In the genomic region with DNA sequence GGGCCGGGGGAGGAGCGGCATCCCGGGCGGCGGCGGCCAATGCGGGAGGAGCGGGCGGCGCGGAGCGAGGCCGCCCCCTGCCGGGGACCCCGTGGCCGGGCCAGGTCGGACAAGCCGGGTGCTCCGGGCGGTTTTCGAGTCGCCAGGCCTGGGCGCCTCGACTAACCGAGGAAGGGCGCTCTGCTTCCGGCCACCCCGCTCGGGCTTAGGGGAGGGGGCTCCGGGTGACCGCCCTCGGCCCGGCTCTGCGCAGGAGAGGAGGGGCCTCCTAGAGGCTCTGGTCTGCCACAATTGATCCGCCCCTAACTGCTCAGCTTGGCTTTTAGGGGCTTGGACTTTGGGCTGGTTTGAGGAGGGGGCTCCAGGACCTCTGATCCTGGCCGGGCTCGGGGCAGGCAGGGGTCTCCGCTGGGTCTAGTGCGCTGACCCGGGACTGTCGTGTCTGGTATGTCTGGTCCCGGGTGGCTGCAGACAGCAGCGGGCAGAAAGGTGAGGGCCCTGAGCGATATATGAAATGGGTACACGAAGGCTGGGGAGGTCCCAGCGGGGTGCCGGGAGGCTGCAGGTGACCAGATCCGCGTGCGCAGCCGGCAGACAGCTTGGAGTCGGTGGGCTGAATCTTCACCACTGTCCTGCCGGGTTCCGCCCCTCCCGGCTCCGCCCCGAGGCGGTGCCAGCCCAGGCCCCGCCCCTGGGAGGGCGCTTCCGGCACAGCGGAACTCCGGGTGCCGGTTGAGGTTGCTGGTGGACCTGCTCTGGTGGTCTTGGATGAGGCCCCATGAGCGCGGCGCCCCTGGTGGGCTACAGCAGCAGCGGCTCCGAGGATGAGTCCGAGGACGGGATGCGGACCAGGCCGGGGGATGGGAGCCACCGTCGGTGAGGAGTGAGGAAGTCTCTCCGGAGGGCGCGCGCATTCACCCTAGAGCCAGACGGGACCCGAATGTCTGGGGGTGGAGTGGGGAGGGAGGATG, we compare ENCODE assay signal across 1 cellular context.
TF ChIP-seq lines count a peak whose summit lies in the region.

A gene with protein sequence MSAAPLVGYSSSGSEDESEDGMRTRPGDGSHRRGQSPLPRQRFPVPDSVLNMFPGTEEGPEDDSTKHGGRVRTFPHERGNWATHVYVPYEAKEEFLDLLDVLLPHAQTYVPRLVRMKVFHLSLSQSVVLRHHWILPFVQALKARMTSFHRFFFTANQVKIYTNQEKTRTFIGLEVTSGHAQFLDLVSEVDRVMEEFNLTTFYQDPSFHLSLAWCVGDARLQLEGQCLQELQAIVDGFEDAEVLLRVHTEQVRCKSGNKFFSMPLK (plus strand): TSS at position 702 of the 971 bp plus-strand sequence. CDS start 77 bp downstream, at position 779.

TF ChIP-seq in HepG2, 621 proteins besides CTCF, POLR2A, EP300 and RAD21 (continued from another document and continues in another):
- TF ChIP-seq, protein P1, sequence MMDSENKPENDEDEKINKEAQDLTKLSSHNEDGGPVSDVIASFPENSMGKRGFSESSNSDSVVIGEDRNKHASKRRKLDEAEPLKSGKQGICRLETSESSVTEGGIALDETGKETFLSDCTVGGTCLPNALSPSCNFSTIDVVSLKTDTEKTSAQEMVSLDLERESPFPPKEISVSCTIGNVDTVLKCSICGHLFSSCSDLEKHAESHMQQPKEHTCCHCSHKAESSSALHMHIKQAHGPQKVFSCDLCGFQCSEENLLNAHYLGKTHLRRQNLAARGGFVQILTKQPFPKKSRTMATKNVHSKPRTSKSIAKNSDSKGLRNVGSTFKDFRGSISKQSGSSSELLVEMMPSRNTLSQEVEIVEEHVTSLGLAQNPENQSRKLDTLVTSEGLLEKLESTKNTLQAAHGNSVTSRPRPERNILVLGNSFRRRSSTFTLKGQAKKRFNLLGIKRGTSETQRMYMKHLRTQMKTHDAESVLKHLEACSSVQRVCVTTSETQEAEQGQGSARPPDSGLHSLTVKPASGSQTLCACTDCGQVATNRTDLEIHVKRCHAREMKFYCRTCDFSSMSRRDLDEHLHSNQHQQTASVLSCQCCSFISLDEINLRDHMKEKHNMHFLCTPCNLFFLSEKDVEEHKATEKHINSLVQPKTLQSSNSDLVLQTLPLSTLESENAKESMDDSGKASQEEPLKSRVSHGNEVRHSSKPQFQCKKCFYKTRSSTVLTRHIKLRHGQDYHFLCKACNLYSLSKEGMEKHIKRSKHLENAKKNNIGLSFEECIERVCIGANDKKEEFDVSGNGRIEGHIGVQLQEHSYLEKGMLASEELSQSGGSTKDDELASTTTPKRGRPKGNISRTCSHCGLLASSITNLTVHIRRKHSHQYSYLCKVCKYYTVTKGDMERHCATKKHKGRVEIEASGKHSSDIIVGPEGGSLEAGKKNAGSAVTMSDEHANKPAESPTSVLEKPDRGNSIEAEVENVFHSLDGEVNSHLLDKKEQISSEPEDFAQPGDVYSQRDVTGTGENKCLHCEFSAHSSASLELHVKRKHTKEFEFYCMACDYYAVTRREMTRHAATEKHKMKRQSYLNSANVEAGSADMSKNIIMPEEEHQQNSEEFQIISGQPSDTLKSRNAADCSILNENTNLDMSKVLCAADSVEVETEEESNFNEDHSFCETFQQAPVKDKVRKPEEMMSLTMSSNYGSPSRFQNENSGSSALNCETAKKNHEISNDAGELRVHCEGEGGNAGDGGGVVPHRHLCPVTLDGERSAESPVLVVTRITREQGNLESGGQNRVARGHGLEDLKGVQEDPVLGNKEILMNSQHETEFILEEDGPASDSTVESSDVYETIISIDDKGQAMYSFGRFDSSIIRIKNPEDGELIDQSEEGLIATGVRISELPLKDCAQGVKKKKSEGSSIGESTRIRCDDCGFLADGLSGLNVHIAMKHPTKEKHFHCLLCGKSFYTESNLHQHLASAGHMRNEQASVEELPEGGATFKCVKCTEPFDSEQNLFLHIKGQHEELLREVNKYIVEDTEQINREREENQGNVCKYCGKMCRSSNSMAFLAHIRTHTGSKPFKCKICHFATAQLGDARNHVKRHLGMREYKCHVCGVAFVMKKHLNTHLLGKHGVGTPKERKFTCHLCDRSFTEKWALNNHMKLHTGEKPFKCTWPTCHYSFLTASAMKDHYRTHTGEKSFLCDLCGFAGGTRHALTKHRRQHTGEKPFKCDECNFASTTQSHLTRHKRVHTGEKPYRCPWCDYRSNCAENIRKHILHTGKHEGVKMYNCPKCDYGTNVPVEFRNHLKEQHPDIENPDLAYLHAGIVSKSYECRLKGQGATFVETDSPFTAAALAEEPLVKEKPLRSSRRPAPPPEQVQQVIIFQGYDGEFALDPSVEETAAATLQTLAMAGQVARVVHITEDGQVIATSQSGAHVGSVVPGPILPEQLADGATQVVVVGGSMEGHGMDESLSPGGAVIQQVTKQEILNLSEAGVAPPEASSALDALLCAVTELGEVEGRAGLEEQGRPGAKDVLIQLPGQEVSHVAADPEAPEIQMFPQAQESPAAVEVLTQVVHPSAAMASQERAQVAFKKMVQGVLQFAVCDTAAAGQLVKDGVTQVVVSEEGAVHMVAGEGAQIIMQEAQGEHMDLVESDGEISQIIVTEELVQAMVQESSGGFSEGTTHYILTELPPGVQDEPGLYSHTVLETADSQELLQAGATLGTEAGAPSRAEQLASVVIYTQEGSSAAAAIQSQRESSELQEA (CRISPR knock-in tag; IDR thresholded peaks at IDR 0.05; ENCODE audit: not compliant biosample characterization): peak; percentile 71
- TF ChIP-seq, protein P2, sequence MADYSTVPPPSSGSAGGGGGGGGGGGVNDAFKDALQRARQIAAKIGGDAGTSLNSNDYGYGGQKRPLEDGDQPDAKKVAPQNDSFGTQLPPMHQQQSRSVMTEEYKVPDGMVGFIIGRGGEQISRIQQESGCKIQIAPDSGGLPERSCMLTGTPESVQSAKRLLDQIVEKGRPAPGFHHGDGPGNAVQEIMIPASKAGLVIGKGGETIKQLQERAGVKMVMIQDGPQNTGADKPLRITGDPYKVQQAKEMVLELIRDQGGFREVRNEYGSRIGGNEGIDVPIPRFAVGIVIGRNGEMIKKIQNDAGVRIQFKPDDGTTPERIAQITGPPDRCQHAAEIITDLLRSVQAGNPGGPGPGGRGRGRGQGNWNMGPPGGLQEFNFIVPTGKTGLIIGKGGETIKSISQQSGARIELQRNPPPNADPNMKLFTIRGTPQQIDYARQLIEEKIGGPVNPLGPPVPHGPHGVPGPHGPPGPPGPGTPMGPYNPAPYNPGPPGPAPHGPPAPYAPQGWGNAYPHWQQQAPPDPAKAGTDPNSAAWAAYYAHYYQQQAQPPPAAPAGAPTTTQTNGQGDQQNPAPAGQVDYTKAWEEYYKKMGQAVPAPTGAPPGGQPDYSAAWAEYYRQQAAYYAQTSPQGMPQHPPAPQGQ (CRISPR knock-in tag; IDR thresholded peaks at IDR 0.05; ENCODE audit: borderline replicate concordance): no peak
- TF ChIP-seq SNAPC2 (CRISPR knock-in tag; IDR thresholded peaks at IDR 0.05) (0 out of 2 replicates have a peak, but pooled peaks have one; percentile 36), ZNF451 (CRISPR knock-in tag; IDR thresholded peaks at IDR 0.05) (peak; percentile 66; the same call in 1 of the 2 replicates), NR3C1 (CRISPR knock-in tag; IDR thresholded peaks at IDR 0.05) (no peak), PAX8 (CRISPR knock-in tag; IDR thresholded peaks at IDR 0.05; ENCODE audit: borderline replicate concordance) (no peak), ZNF549 (CRISPR knock-in tag; IDR thresholded peaks at IDR 0.05) (0 out of 2 replicates have a peak, but pooled peaks have one; percentile 53), STAG1 (CRISPR knock-in tag; IDR thresholded peaks at IDR 0.05) (peak; percentile 75), FOXJ3 (CRISPR knock-in tag; IDR thresholded peaks at IDR 0.05; ENCODE audit: borderline replicate concordance) (peak; percentile 33; the same call in 1 of the 2 replicates), MAFF (IDR thresholded peaks at IDR 0.05; ENCODE audit: low read depth, low read length) (no peak), SIN3A (IDR thresholded peaks at IDR 0.05; ENCODE audit: borderline replicate concordance, low read depth, low read length) (peak; percentile 82; the same call in 1 of the 2 replicates), MED1 (CRISPR knock-in tag; IDR thresholded peaks at IDR 0.05) (peak; percentile 59; the same call in 1 of the 2 replicates), HOXD1 (CRISPR knock-in tag; IDR thresholded peaks at IDR 0.05) (peak; percentile 42; the same call in 1 of the 2 replicates), HNF4G (IDR thresholded peaks at IDR 0.05; ENCODE audit: borderline replicate concordance, low read depth, low read length) (peak; percentile 15; the same call in 1 of the 2 replicates), HNF4G (CRISPR knock-in tag; IDR thresholded peaks at IDR 0.05; ENCODE audit: borderline replicate concordance, low read depth) (peak; percentile 55; the same call in 1 of the 2 replicates), TGIF2 (CRISPR knock-in tag; IDR thresholded peaks at IDR 0.05) (peak; percentile 54; the same call in 1 of the 2 replicates), ZNF878 (CRISPR knock-in tag; IDR thresholded peaks at IDR 0.05) (no peak; the same call in 1 of the 2 replicates), ZNF367 (CRISPR knock-in tag; IDR thresholded peaks at IDR 0.05; ENCODE audit: borderline replicate concordance) (peak; percentile 64; the same call in 1 of the 2 replicates)
- TF ChIP-seq, protein P3, sequence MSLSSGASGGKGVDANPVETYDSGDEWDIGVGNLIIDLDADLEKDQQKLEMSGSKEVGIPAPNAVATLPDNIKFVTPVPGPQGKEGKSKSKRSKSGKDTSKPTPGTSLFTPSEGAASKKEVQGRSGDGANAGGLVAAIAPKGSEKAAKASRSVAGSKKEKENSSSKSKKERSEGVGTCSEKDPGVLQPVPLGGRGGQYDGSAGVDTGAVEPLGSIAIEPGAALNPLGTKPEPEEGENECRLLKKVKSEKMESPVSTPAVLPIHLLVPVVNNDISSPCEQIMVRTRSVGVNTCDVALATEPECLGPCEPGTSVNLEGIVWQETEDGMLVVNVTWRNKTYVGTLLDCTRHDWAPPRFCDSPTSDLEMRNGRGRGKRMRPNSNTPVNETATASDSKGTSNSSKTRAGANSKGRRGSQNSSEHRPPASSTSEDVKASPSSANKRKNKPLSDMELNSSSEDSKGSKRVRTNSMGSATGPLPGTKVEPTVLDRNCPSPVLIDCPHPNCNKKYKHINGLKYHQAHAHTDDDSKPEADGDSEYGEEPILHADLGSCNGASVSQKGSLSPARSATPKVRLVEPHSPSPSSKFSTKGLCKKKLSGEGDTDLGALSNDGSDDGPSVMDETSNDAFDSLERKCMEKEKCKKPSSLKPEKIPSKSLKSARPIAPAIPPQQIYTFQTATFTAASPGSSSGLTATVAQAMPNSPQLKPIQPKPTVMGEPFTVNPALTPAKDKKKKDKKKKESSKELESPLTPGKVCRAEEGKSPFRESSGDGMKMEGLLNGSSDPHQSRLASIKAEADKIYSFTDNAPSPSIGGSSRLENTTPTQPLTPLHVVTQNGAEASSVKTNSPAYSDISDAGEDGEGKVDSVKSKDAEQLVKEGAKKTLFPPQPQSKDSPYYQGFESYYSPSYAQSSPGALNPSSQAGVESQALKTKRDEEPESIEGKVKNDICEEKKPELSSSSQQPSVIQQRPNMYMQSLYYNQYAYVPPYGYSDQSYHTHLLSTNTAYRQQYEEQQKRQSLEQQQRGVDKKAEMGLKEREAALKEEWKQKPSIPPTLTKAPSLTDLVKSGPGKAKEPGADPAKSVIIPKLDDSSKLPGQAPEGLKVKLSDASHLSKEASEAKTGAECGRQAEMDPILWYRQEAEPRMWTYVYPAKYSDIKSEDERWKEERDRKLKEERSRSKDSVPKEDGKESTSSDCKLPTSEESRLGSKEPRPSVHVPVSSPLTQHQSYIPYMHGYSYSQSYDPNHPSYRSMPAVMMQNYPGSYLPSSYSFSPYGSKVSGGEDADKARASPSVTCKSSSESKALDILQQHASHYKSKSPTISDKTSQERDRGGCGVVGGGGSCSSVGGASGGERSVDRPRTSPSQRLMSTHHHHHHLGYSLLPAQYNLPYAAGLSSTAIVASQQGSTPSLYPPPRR (CRISPR knock-in tag; IDR thresholded peaks at IDR 0.05; ENCODE audit: borderline replicate concordance): peak; percentile 61
- TF ChIP-seq, protein P4, sequence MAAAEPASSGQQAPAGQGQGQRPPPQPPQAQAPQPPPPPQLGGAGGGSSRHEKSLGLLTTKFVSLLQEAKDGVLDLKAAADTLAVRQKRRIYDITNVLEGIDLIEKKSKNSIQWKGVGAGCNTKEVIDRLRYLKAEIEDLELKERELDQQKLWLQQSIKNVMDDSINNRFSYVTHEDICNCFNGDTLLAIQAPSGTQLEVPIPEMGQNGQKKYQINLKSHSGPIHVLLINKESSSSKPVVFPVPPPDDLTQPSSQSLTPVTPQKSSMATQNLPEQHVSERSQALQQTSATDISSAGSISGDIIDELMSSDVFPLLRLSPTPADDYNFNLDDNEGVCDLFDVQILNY (CRISPR knock-in tag; conservative IDR thresholded peaks at IDR 0.05): no peak; the same call in 1 of the 2 replicates
- TF ChIP-seq, protein P5, sequence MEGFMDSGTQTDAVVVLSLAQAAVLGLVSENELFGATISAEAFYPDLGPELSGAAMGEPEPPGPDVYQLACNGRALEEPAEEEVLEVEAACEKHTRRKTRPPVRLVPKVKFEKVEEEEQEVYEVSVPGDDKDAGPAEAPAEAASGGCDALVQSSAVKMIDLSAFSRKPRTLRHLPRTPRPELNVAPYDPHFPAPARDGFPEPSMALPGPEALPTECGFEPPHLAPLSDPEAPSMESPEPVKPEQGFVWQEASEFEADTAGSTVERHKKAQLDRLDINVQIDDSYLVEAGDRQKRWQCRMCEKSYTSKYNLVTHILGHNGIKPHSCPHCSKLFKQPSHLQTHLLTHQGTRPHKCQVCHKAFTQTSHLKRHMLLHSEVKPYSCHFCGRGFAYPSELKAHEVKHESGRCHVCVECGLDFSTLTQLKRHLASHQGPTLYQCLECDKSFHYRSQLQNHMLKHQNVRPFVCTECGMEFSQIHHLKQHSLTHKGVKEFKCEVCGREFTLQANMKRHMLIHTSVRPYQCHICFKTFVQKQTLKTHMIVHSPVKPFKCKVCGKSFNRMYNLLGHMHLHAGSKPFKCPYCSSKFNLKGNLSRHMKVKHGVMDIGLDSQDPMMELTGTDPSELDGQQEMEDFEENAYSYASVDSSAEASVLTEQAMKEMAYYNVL (CRISPR knock-in tag; IDR thresholded peaks at IDR 0.05; ENCODE audit: borderline replicate concordance): no peak
- TF ChIP-seq, protein P6, sequence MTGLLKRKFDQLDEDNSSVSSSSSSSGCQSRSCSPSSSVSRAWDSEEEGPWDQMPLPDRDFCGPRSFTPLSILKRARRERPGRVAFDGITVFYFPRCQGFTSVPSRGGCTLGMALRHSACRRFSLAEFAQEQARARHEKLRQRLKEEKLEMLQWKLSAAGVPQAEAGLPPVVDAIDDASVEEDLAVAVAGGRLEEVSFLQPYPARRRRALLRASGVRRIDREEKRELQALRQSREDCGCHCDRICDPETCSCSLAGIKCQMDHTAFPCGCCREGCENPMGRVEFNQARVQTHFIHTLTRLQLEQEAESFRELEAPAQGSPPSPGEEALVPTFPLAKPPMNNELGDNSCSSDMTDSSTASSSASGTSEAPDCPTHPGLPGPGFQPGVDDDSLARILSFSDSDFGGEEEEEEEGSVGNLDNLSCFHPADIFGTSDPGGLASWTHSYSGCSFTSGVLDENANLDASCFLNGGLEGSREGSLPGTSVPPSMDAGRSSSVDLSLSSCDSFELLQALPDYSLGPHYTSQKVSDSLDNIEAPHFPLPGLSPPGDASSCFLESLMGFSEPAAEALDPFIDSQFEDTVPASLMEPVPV (CRISPR knock-in tag; IDR thresholded peaks at IDR 0.05): peak; percentile 56; the same call in 1 of the 2 replicates
